In the genomic region with DNA sequence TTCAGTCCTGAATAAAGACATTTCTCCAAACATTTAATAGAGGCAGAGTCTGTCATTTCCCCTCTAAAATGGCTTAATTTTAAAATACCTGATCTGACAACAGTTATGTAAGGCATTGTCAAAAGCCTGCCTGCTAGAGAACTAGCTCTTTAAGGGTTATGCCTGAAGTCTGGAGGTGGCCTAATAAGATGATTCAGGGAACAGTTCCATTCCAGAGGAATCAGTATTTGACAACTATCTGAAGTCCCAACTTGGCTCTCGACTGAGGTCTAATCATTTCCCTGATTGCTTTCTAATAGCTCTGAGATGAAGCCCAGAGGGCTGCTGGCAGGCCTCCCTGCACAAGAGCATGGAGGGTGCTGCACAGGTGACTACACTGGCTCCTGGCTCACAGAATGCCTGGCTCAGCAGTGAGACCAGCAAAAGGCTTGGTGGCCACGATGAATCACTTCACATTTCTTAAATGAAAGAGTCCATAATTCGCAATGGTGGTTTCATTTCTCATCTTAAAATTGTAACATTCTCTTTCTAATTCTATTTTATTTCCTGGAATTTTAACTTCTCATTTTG, we compare ENCODE assay signal across 30 cellular contexts.
"Had no signal": no experiment of that assay in that cellular context is flagged by ENCODE, and none has a peak within 500 bp of the region (broad histone marks: within the 10 kb centered on the region; RNA-seq: fewer than 3 reads in every experiment).

No MANE protein-coding gene starts in this region.

- H3K27me3 Mint-ChIP-seq: activated CD4-positive, alpha-beta memory T cell treated with anti-CD3 and anti-CD28 coated beads, Interleukin-2, amount 10 ng/mL, durations not matched to agents 7 days and 5 days; activated CD4-positive, alpha-beta T cell treated with anti-CD3 and anti-CD28 coated beads, Interleukin-2, amount 10 ng/mL, durations not matched to agents 7 days and 5 days; activated naive CD8-positive, alpha-beta T cell; activated T-helper 17 cell treated with anti-CD3 and anti-CD28 coated beads, Interleukin-2, amount 50 U/mL, for 72 hours; IgD-negative memory B cell; T-cell had no signal

- H3K4me3 ChIP-seq: cardiac muscle cell, SK-N-MC had no signal

- H3K27ac Mint-ChIP-seq: activated CD4-positive, alpha-beta memory T cell treated with anti-CD3 and anti-CD28 coated beads, Interleukin-2, amount 10 ng/mL, durations not matched to agents 7 days and 5 days; activated CD4-positive, alpha-beta T cell treated with anti-CD3 and anti-CD28 coated beads, Interleukin-2, amount 10 ng/mL, durations not matched to agents 7 days and 5 days; activated naive CD4-positive, alpha-beta T cell treated with anti-CD3 and anti-CD28 coated beads for 36 hours; activated naive CD8-positive, alpha-beta T cell; activated T-helper 17 cell treated with anti-CD3 and anti-CD28 coated beads, Interleukin-2, amount 50 U/mL, for 72 hours; IgD-negative memory B cell; T-cell had no signal

- H3K4me3 Mint-ChIP-seq: activated CD4-positive, alpha-beta memory T cell treated with anti-CD3 and anti-CD28 coated beads, Interleukin-2, amount 10 ng/mL, durations not matched to agents 7 days and 5 days; activated CD4-positive, alpha-beta T cell treated with anti-CD3 and anti-CD28 coated beads, Interleukin-2, amount 10 ng/mL, durations not matched to agents 7 days and 5 days; activated naive CD4-positive, alpha-beta T cell treated with anti-CD3 and anti-CD28 coated beads for 36 hours; activated naive CD8-positive, alpha-beta T cell; activated T-helper 17 cell treated with anti-CD3 and anti-CD28 coated beads, Interleukin-2, amount 50 U/mL, for 72 hours; IgD-negative memory B cell; T-cell had no signal

- H3K27ac ChIP-seq: brain microvascular endothelial cell, cardiac muscle cell, SK-N-MC, VCaP had no signal

- H3K36me3 Mint-ChIP-seq: activated naive CD8-positive, alpha-beta T cell; IgD-negative memory B cell; T-cell had no signal

- H3K36me3 ChIP-seq: brain microvascular endothelial cell, cardiac muscle cell had no signal

- ATAC-seq: activated T-helper 17 cell treated with anti-CD3 and anti-CD28 coated beads, Interleukin-2, amount 50 U/mL, for 72 hours; T-cell had no signal

- H3K9me3 Mint-ChIP-seq: activated CD4-positive, alpha-beta T cell treated with anti-CD3 and anti-CD28 coated beads, Interleukin-2, amount 10 ng/mL, durations not matched to agents 7 days and 5 days had no signal

- DNase-seq: activated CD4-positive, alpha-beta memory T cell treated with anti-CD3 and anti-CD28 coated beads, Interleukin-2, amount 10 ng/mL, durations not matched to agents 7 days and 5 days; activated CD4-positive, alpha-beta T cell treated with anti-CD3 and anti-CD28 coated beads, Interleukin-2, amount 10 ng/mL, durations not matched to agents 7 days and 5 days; activated CD4-positive, CD25-positive, alpha-beta regulatory T cell; activated gamma-delta T cell; activated naive CD4-positive, alpha-beta T cell treated with anti-CD3 and anti-CD28 coated beads for 36 hours; activated T-cell treated with anti-CD3 and anti-CD28 coated beads for 4 hours; activated T-cell treated with anti-CD3 and anti-CD28 coated beads, Interleukin-2, amount 50 U/mL, for 48 hours; amygdala; brain microvascular endothelial cell; KG1; MV-4-11; NCI-H1092 treated with DMSO at 0.1 percent for 48 hours; NCI-H1436; NCI-H1694 treated with DMSO at 0.1 percent for 48 hours; NCI-H2081; NCI-H2171; NCI-H2227 treated with DMSO at 0.1 percent for 48 hours; NCI-H446 treated with DMSO at 0.1 percent for 48 hours; NCI-H524 treated with DMSO at 0.1 percent for 48 hours; NCI-H748 treated with DMSO at 0.1 percent for 48 hours; NK-92 treated with Interleukin-12 subunit alpha and Interleukin-12 subunit beta, amount 100 ng/mL, for 24 hours; T-cell; T-helper 2 cell; T1000 had no signal

- H3K4me1 Mint-ChIP-seq: activated CD4-positive, alpha-beta memory T cell treated with anti-CD3 and anti-CD28 coated beads, Interleukin-2, amount 10 ng/mL, durations not matched to agents 7 days and 5 days; activated CD4-positive, alpha-beta T cell treated with anti-CD3 and anti-CD28 coated beads, Interleukin-2, amount 10 ng/mL, durations not matched to agents 7 days and 5 days; activated T-helper 17 cell treated with anti-CD3 and anti-CD28 coated beads, Interleukin-2, amount 50 U/mL, for 72 hours; IgD-negative memory B cell; T-cell had no signal

- H3K27me3 ChIP-seq: brain microvascular endothelial cell, cardiac muscle cell had no signal
